Comparison of ENCODE assay signal across 8 cellular contexts in the genomic region with DNA sequence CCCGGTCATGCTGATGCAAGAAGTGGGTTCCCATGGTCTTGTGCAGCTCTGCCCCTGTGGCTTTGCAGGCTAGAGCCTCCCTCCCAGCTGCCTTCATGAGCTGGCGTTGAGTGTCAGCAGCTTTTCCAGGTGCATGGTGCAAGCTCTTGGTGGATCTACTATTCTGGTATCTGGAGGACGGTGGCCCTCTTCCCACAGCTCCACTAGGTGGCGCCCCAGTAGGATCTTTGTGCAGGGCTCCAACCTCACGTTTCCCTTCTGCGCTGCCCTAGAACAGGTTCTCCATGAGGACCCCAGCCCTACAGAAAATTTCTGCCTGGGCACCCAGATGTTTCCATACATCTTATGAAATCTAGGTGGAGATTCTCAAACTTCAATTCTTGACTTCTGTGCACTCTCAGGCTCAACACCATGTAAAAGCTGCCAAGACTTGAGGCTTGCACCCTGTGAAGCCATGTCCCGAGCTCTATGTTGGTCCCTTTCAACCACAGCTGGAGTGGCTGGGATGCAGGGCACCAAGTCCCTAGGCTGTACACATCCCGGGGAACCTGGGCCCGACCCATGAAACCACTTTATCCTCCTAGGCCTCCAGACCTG.
DNase-seq lines count a peak whose midpoint lies in the region; ATAC-seq, FAIRE-seq and TF ChIP-seq lines count a peak whose summit lies in the region.

No MANE protein-coding gene starts in this region.

- no peaks in the 10 kb centered on the region for H3K4me1 Mint-ChIP-seq in activated T-cell treated with anti-CD3 and anti-CD28 coated beads, Interleukin-2, amount 50 U/mL, for 72 hours (ENCODE audit: low read depth)

- peaks cover 5 to 6% of the 10 kb centered on the region in 2 donors for H3K36me3 Mint-ChIP-seq in activated T-cell treated with anti-CD3 and anti-CD28 coated beads, Interleukin-2, amount 50 U/mL, for 72 hours (ENCODE audit: insufficient read depth in 2 of 2)

- DNase-seq in ACHN = peak; percentile 44
- DNase-seq in Peyer's patch = peak; percentile 48 to 84 (median 69)
- peak; percentile 76 to 80 for DNase-seq in activated T-cell treated with anti-CD3 and anti-CD28 coated beads, Interleukin-2, amount 50 U/mL, for 72 hours
- DNase-seq in sigmoid colon = peak; percentile 71
- no peak for DNase-seq in GM12892 (ENCODE audit: insufficient read length)

- no peak for FAIRE-seq in GM12892 (lab: Jason Lieb, UNC)

- H3K4me1 ChIP-seq in Peyer's patch = no peaks in the 10 kb centered on the region
- peaks cover 0 to 3% (median 0%) of the 10 kb centered on the region in 3 donors for H3K4me1 ChIP-seq in gastroesophageal sphincter
- peaks cover 0 to 1% (median under 1%) of the 10 kb centered on the region in 4 donors for H3K4me1 ChIP-seq in sigmoid colon

- TF ChIP-seq EP300 in gastroesophageal sphincter (IDR thresholded peaks at IDR 0.05) = no peak
- no peak for TF ChIP-seq EP300 in sigmoid colon (IDR thresholded peaks at IDR 0.05)

- TF ChIP-seq CTCF in Peyer's patch (IDR thresholded peaks at IDR 0.05) = peak; percentile 36 to 74 (median 58)
- TF ChIP-seq CTCF in gastroesophageal sphincter (IDR thresholded peaks at IDR 0.05) = peak; percentile 21 to 66 (median 34)
- TF ChIP-seq CTCF in sigmoid colon (IDR thresholded peaks at IDR 0.05) = peak; percentile 18 to 74 (median 54)

- in situ Hi-C loops in ACHN (cut with HindIII; ENCODE audit: low pct_ligation_motif_present, low pct_unique_long_range_greater_than_20kb, low sequenced_read_pairs) = no loop called here

- H3K9me3 Mint-ChIP-seq in activated T-cell treated with anti-CD3 and anti-CD28 coated beads, Interleukin-2, amount 50 U/mL, for 72 hours = peaks cover 4 to 6% of the 10 kb centered on the region in 2 donors

- H3K27ac Mint-ChIP-seq in activated T-cell treated with anti-CD3 and anti-CD28 coated beads, Interleukin-2, amount 50 U/mL, for 72 hours = no peak overlapping the region

- H3K36me3 ChIP-seq in Peyer's patch = no peaks in the 10 kb centered on the region
- H3K36me3 ChIP-seq in gastroesophageal sphincter = no peaks in the 10 kb centered on the region
- H3K36me3 ChIP-seq in sigmoid colon = no peaks in the 10 kb centered on the region

- H3K9me3 ChIP-seq in Peyer's patch (no peaks in the 10 kb centered on the region), gastroesophageal sphincter (no peaks in the 10 kb centered on the region), sigmoid colon (no peaks in the 10 kb centered on the region)

- intact Hi-C loops in sigmoid colon (cut with DNase I) = no loop called here

- H3K4me3 Mint-ChIP-seq in activated T-cell treated with anti-CD3 and anti-CD28 coated beads, Interleukin-2, amount 50 U/mL, for 72 hours = no peak overlapping the region

- H3K4me3 ChIP-seq in Peyer's patch (no peak overlapping the region), gastroesophageal sphincter (no peak overlapping the region), sigmoid colon (no peak overlapping the region)

- H3K27ac ChIP-seq in Peyer's patch = no peak overlapping the region
- no peak overlapping the region for H3K27ac ChIP-seq in gastroesophageal sphincter
- no peak overlapping the region for H3K27ac ChIP-seq in sigmoid colon

- no peaks in the 10 kb centered on the region for H3K27me3 Mint-ChIP-seq in activated T-cell treated with anti-CD3 and anti-CD28 coated beads, Interleukin-2, amount 50 U/mL, for 72 hours (ENCODE audit: low read depth)

- 45 to 78% methylated on average over 4 to 6 of the region's 9 CpGs for whole genome bisulfite sequencing in gastroesophageal sphincter (ENCODE audit: low coverage in 1 of 2), 2 donors
- 43 to 51% methylated on average over 9 of the region's 9 CpGs for WGBS in sigmoid colon, 2 donors

- ATAC-seq in GM18505 (IDR thresholded peaks at IDR 0.05; ENCODE audit: unreplicated experiment) (peak; percentile 93), HG03066 (IDR thresholded peaks at IDR 0.05; ENCODE audit: low read depth, unreplicated experiment) (peak; percentile 82), gastroesophageal sphincter (peak; percentile 53)
- peak; percentile 82 to 88 for ATAC-seq in activated T-cell treated with anti-CD3 and anti-CD28 coated beads, Interleukin-2, amount 50 U/mL, for 72 hours (replicated peaks in 1 of 2)

- H3K27me3 ChIP-seq in Peyer's patch (no peaks in the 10 kb centered on the region), gastroesophageal sphincter (no peaks in the 10 kb centered on the region), sigmoid colon (no peaks in the 10 kb centered on the region)

- TF ChIP-seq POLR2A in GM18505 (IDR thresholded peaks at IDR 0.05; ENCODE audit: borderline replicate concordance, extremely low read depth, insufficient read depth, insufficient read length) = no peak
- TF ChIP-seq POLR2A in Peyer's patch (IDR thresholded peaks at IDR 0.05) = no peak
- no peak for TF ChIP-seq POLR2A in gastroesophageal sphincter (IDR thresholded peaks at IDR 0.05)
- no peak for TF ChIP-seq POLR2A in sigmoid colon (IDR thresholded peaks at IDR 0.05)
- TF ChIP-seq POLR2A in GM12892 (IDR thresholded peaks at IDR 0.05; ENCODE audit: low read depth, low read length) = no peak
